In genomic region chr16:89201467-89202377, GRCh38 we compare ENCODE assay signal across 8 cellular contexts. TPM values are rescaled to one million over a fixed set of nuclear protein-coding genes. Genes with fewer than 3 reads are reported as not detected.
DNase-seq lines count a peak whose midpoint lies in the region; ATAC-seq, FAIRE-seq and TF ChIP-seq lines count a peak whose summit lies in the region.

No MANE protein-coding gene starts in this region.

- peaks cover 19% of the 10 kb centered on the region for H3K79me2 ChIP-seq in HepG2 (ENCODE audit: insufficient read depth, low read length)

- H3K27ac Mint-ChIP-seq in activated CD4-positive, alpha-beta T cell treated with anti-CD3 and anti-CD28 coated beads, Interleukin-2, amount 10 ng/mL, durations not matched to agents 24 days and 14 days, result no peak overlapping the region

- H3K27me3 ChIP-seq in colonic mucosa (peaks cover 45% of the 10 kb centered on the region), HepG2 (ENCODE audit: control insufficient read depth in 1 of 2, insufficient read depth in 2 of 2, low read length in 2 of 2) (no peaks in the 10 kb centered on the region; a peak in 1 of 5 replicates)

- 11% methylated on average over 27 of the region's 106 CpGs for WGBS in HepG2 (ENCODE audit: low lambda C conversion rate)

- peak overlapping the region; percentile 98 for H3K4me2 ChIP-seq in HepG2 (ENCODE audit: low read depth, low read length)

- no peaks in the 10 kb centered on the region for H3K36me3 Mint-ChIP-seq in activated CD4-positive, alpha-beta T cell treated with anti-CD3 and anti-CD28 coated beads, Interleukin-2, amount 10 ng/mL, durations not matched to agents 24 days and 14 days (ENCODE audit: low read depth)

- H3K4me1 ChIP-seq in colonic mucosa, result no peaks in the 10 kb centered on the region
- peaks cover 33% of the 10 kb centered on the region for H3K4me1 ChIP-seq in HepG2 (ENCODE audit: insufficient read depth, low read length)

- TF ChIP-seq CTCF in colonic mucosa (IDR thresholded peaks at IDR 0.05) (no peak), HepG2 (CRISPR knock-in tag; IDR thresholded peaks at IDR 0.05) (no peak)

- TF ChIP-seq EP300 in HepG2 (IDR thresholded peaks at IDR 0.05; ENCODE audit: low read depth in 2 of 2, low read length in 2 of 2) (no peak), HepG2 (CRISPR knock-in tag; IDR thresholded peaks at IDR 0.05; ENCODE audit: borderline replicate concordance) (no peak)

- POLR2A ChIA-PET in HepG2 (lab: Yijun Ruan, JAX), result interaction anchor here (0.6 to 3.9 kb wide), 5 partner anchors 10 to 363 kb away, joined by 3 to 44 read pairs (median 8); partner anchors contain the start of gene ZNF778

- H3K36me3 ChIP-seq in colonic mucosa, result no peaks in the 10 kb centered on the region
- no peaks in the 10 kb centered on the region; a peak in 1 of 5 replicates for H3K36me3 ChIP-seq in HepG2 (replicated peaks in 1 of 2; ENCODE audit: control insufficient read depth in 1 of 2, insufficient read depth in 2 of 2, low read length in 2 of 2)

- peak in 1 of 2 experiments; percentile 91; a peak in 2 of 4 replicates for TF ChIP-seq POLR2A in HepG2 (IDR thresholded peaks at IDR 0.05; ENCODE audit: insufficient read depth in 1 of 2, low read depth in 2 of 2, low read length in 2 of 2)

- BruUV-seq in HepG2 (replicated peaks; lab: Mats Ljungman, UMichigan), result no TSS peak

- intact Hi-C loops in activated CD4-positive, alpha-beta T cell treated with anti-CD3 and anti-CD28 coated beads, Interleukin-2, amount 10 ng/mL, durations not matched to agents 24 days and 14 days (cut with micrococcal nuclease), result loop anchor here (1.0 to 2.0 kb wide), 2 partner anchors 8 to 31 kb away; partner anchors contain the start of gene CDH15
- intact Hi-C loops in colonic mucosa (cut with DNase I), result no loop called here
- intact Hi-C loops in HepG2 (cut with micrococcal nuclease; ENCODE audit: unreplicated experiment), result loop anchor here (1.0 to 2.0 kb wide), 2 partner anchors 16 to 17 kb away; partner anchors contain the start of gene ZNF778

- H3K4me3 ChIP-seq in colonic mucosa (no peak overlapping the region), HepG2 (replicated peaks in 1 of 3; ENCODE audit: insufficient read depth in 1 of 3, low read depth in 2 of 3, low read length in 3 of 3) (peak overlapping the region; percentile 62 to 99 (median 92))

- H3K9ac ChIP-seq in colonic mucosa (ENCODE audit: low read depth in 2 of 2, low read length in 2 of 2) (no peak overlapping the region), HepG2 (ENCODE audit: insufficient read depth, low read depth, low read length) (peak overlapping the region; percentile 92)

- peak overlapping the region; percentile 56 for H3K4me3 Mint-ChIP-seq in activated CD4-positive, alpha-beta T cell treated with anti-CD3 and anti-CD28 coated beads, Interleukin-2, amount 10 ng/mL, durations not matched to agents 24 days and 14 days

- in situ Hi-C loops in HepG2 (cut with HindIII; ENCODE audit: extremely low pct_ligation_motif_present, low pct_unique_long_range_greater_than_20kb), result no loop called here

- no peaks in the 10 kb centered on the region for H4K20me1 ChIP-seq in HepG2 (ENCODE audit: insufficient read depth, low read length)

- no peaks in the 10 kb centered on the region for H3K9me3 Mint-ChIP-seq in activated CD4-positive, alpha-beta T cell treated with anti-CD3 and anti-CD28 coated beads, Interleukin-2, amount 10 ng/mL, durations not matched to agents 24 days and 14 days

- no peak overlapping the region for H2AFZ ChIP-seq in HepG2 (ENCODE audit: low read length)

- H3K4me1 Mint-ChIP-seq in activated CD4-positive, alpha-beta T cell treated with anti-CD3 and anti-CD28 coated beads, Interleukin-2, amount 10 ng/mL, durations not matched to agents 24 days and 14 days, result peaks cover 5% of the 10 kb centered on the region

- H3K27me3 Mint-ChIP-seq in activated CD4-positive, alpha-beta T cell treated with anti-CD3 and anti-CD28 coated beads, Interleukin-2, amount 10 ng/mL, durations not matched to agents 24 days and 14 days, result peaks cover 31% of the 10 kb centered on the region

- ATAC-seq in HepG2 (peak; percentile 32), GM18517 (IDR thresholded peaks at IDR 0.05; ENCODE audit: unreplicated experiment) (no peak), HG03432 (IDR thresholded peaks at IDR 0.05; ENCODE audit: unreplicated experiment) (no peak)

- CTCF ChIA-PET in HepG2 (lab: Yijun Ruan, JAX; ENCODE audit: low intra/inter-chr PET ratio, low total read pairs), result no interaction called here

- peak; percentile 76 for TF ChIP-seq RAD21 in HepG2 (CRISPR knock-in tag; IDR thresholded peaks at IDR 0.05)

- H3K27ac ChIP-seq in colonic mucosa (no peak overlapping the region), HepG2 (ENCODE audit: extremely low read length, insufficient read depth, low read length) (peak overlapping the region; percentile 82)

- DNase-seq in ELF-1 (ENCODE audit: low read depth, low spot score) (peak; percentile 36), NCI-H128 (lab: John Stamatoyannopoulos, UW; ENCODE audit: unreplicated experiment) (peak; percentile 30), colonic mucosa (peak; percentile 93), HepG2 (ENCODE audit: low spot score) (peak; percentile 78)
- DNase-seq in activated CD4-positive, alpha-beta T cell treated with anti-CD3 and anti-CD28 coated beads, Interleukin-2, amount 10 ng/mL, durations not matched to agents 24 days and 14 days, result peak; percentile 93
- peak; percentile 64 to 93 (median 75) for DNase-seq in stimulated activated CD4-positive, alpha-beta T cell treated with anti-CD3 and anti-CD28 coated beads, TNF-alpha, amount 100 ng/mL, for 48 hours (ENCODE audit: low read depth in 3 of 3)

- no peaks in the 10 kb centered on the region for H3K9me3 ChIP-seq in colonic mucosa
- H3K9me3 ChIP-seq in HepG2 (ENCODE audit: low read length), result no peaks in the 10 kb centered on the region

- FAIRE-seq in HepG2 (lab: Jason Lieb, UNC), result peak; percentile 54

RNA-seq across cellular contexts. Expression of gene SLC22A31, which starts 1.4 kb away (rescaled TPM):
- total RNA-seq in activated CD4-positive, alpha-beta T cell treated with anti-CD3 and anti-CD28 coated beads, Interleukin-2, amount 10 ng/mL, durations not matched to agents 24 days and 14 days, result 1.4 and 2.3 TPM in 2 replicates
- total RNA-seq in colonic mucosa, result 1 to 10 TPM in 1 of 2 donors, not detected in 1; 1.3 TPM
- 20.6 and 83.3 TPM in 2 replicates for total RNA-seq in HepG2 (2016; rRNA removed; fragmentation: Illumina TruSeq; extraction: Trizol)
- total RNA-seq in HepG2 (2016; cell fraction: cytosol; rRNA removed; fragmentation: Illumina TruSeq; extraction: Trizol; ENCODE audit: low read depth), result 22.4 and 22.9 TPM in 2 replicates
- 17.9 and 83.9 TPM in 2 replicates for total RNA-seq in HepG2 (2016; cell fraction: insoluble cytoplasmic fraction; rRNA removed; fragmentation: Illumina TruSeq; extraction: Trizol)
- 38.1 and 39.2 TPM in 2 replicates for total RNA-seq in HepG2 (2016; cell fraction: membrane; rRNA removed; fragmentation: Illumina TruSeq; extraction: Trizol)
- 88.9 and 114 TPM in 2 replicates for total RNA-seq in HepG2 (2016; cell fraction: nucleus; rRNA removed; fragmentation: Illumina TruSeq; extraction: Trizol)
- polyA plus RNA-seq in HepG2 (2011; rRNA removed), result 67.3 and 98.2 TPM in 2 replicates
- polyA plus RNA-seq in HepG2 (2011; cell fraction: cytosol; rRNA removed), result 27.2 and 52.1 TPM in 2 replicates
- 1,312 and 1,533 TPM in 2 replicates for polyA plus RNA-seq in HepG2 (2011; cell fraction: nucleus; rRNA removed)
- polyA plus RNA-seq in HepG2 (2012), result 45.8 and 48.2 TPM in 2 replicates
- 27.4 and 28.3 TPM in 2 replicates for polyA plus RNA-seq in HepG2 (2016; cell fraction: cytosol; fragmentation: Illumina TruSeq; extraction: Trizol; ENCODE audit: low read depth)
- 23.8 and 26.1 TPM in 2 replicates for polyA plus RNA-seq in HepG2 (2016; cell fraction: insoluble cytoplasmic fraction; fragmentation: Illumina TruSeq; extraction: Trizol; ENCODE audit: low read depth)
- 29.3 and 31.7 TPM in 2 replicates for polyA plus RNA-seq in HepG2 (2016; cell fraction: membrane; fragmentation: Illumina TruSeq; extraction: Trizol; ENCODE audit: low read depth)
- 322 and 325 TPM in 2 replicates for polyA plus RNA-seq in HepG2 (2016; cell fraction: nucleus; fragmentation: Illumina TruSeq; extraction: Trizol; ENCODE audit: insufficient read depth, low read depth)
- 51.6 TPM in 1 of 2 replicates, not detected in the other for polyA minus RNA-seq in HepG2 (2011; rRNA and poly(A)+ RNA removed; ENCODE audit: low replicate concordance)
- 17.1 and 21.0 TPM in 2 replicates for polyA minus RNA-seq in HepG2 (2011; cell fraction: cytosol; rRNA and poly(A)+ RNA removed)
- 89.4 and 90.8 TPM in 2 replicates for polyA minus RNA-seq in HepG2 (2011; cell fraction: nucleus; rRNA and poly(A)+ RNA removed)

RNA-seq across cellular contexts. Expression of gene ZNF778, which starts 15.8 kb away (rescaled TPM):
- total RNA-seq in activated CD4-positive, alpha-beta T cell treated with anti-CD3 and anti-CD28 coated beads, Interleukin-2, amount 10 ng/mL, durations not matched to agents 24 days and 14 days, result 6.0 and 9.8 TPM in 2 replicates
- total RNA-seq in colonic mucosa, result 1 to 10 TPM; 3.9 to 6.4 TPM
- 7.2 and 9.3 TPM in 2 replicates for total RNA-seq in HepG2 (2016; rRNA removed; fragmentation: Illumina TruSeq; extraction: Trizol)
- total RNA-seq in HepG2 (2016; cell fraction: cytosol; rRNA removed; fragmentation: Illumina TruSeq; extraction: Trizol; ENCODE audit: low read depth), result 1.7 and 2.6 TPM in 2 replicates
- 6.1 and 8.3 TPM in 2 replicates for total RNA-seq in HepG2 (2016; cell fraction: insoluble cytoplasmic fraction; rRNA removed; fragmentation: Illumina TruSeq; extraction: Trizol)
- total RNA-seq in HepG2 (2016; cell fraction: membrane; rRNA removed; fragmentation: Illumina TruSeq; extraction: Trizol), result 2.7 and 3.9 TPM in 2 replicates
- total RNA-seq in HepG2 (2016; cell fraction: nucleus; rRNA removed; fragmentation: Illumina TruSeq; extraction: Trizol), result 8.7 and 10.5 TPM in 2 replicates
- polyA plus RNA-seq in HepG2 (2011; rRNA removed), result 3.8 and 6.1 TPM in 2 replicates
- polyA plus RNA-seq in HepG2 (2011; cell fraction: cytosol; rRNA removed), result 1.8 and 2.1 TPM in 2 replicates
- polyA plus RNA-seq in HepG2 (2011; cell fraction: nucleus; rRNA removed), result 6.6 and 11.3 TPM in 2 replicates
- 2.4 and 3.0 TPM in 2 replicates for polyA plus RNA-seq in HepG2 (2012)
- polyA plus RNA-seq in HepG2 (2016; cell fraction: cytosol; fragmentation: Illumina TruSeq; extraction: Trizol; ENCODE audit: low read depth), result 0.79 and 0.83 TPM in 2 replicates
- 4.6 and 6.1 TPM in 2 replicates for polyA plus RNA-seq in HepG2 (2016; cell fraction: insoluble cytoplasmic fraction; fragmentation: Illumina TruSeq; extraction: Trizol; ENCODE audit: low read depth)
- 0.61 and 1.7 TPM in 2 replicates for polyA plus RNA-seq in HepG2 (2016; cell fraction: membrane; fragmentation: Illumina TruSeq; extraction: Trizol; ENCODE audit: low read depth)
- 11.3 and 22.5 TPM in 2 replicates for polyA plus RNA-seq in HepG2 (2016; cell fraction: nucleus; fragmentation: Illumina TruSeq; extraction: Trizol; ENCODE audit: insufficient read depth, low read depth)
- 6.4 and 9.2 TPM in 2 replicates for polyA minus RNA-seq in HepG2 (2011; rRNA and poly(A)+ RNA removed; ENCODE audit: low replicate concordance)
- polyA minus RNA-seq in HepG2 (2011; cell fraction: cytosol; rRNA and poly(A)+ RNA removed), result 4.0 and 6.1 TPM in 2 replicates
- 15.2 and 17.3 TPM in 2 replicates for polyA minus RNA-seq in HepG2 (2011; cell fraction: nucleus; rRNA and poly(A)+ RNA removed)

RNA-seq across cellular contexts. Expression of gene CDH15, which starts 30.2 kb away (rescaled TPM):
- not detected in 2 replicates for total RNA-seq in activated CD4-positive, alpha-beta T cell treated with anti-CD3 and anti-CD28 coated beads, Interleukin-2, amount 10 ng/mL, durations not matched to agents 24 days and 14 days
- not detected for total RNA-seq in colonic mucosa
- total RNA-seq in HepG2 (2016; rRNA removed; fragmentation: Illumina TruSeq; extraction: Trizol), result 1.4 and 2.2 TPM in 2 replicates
- 2.8 and 2.9 TPM in 2 replicates for total RNA-seq in HepG2 (2016; cell fraction: cytosol; rRNA removed; fragmentation: Illumina TruSeq; extraction: Trizol; ENCODE audit: low read depth)
- 1.4 and 2.2 TPM in 2 replicates for total RNA-seq in HepG2 (2016; cell fraction: insoluble cytoplasmic fraction; rRNA removed; fragmentation: Illumina TruSeq; extraction: Trizol)
- 3.6 and 3.7 TPM in 2 replicates for total RNA-seq in HepG2 (2016; cell fraction: membrane; rRNA removed; fragmentation: Illumina TruSeq; extraction: Trizol)
- 1.6 and 1.8 TPM in 2 replicates for total RNA-seq in HepG2 (2016; cell fraction: nucleus; rRNA removed; fragmentation: Illumina TruSeq; extraction: Trizol)
- 0.69 and 0.74 TPM in 2 replicates for polyA plus RNA-seq in HepG2 (2011; rRNA removed)
- 0.37 and 1.2 TPM in 2 replicates for polyA plus RNA-seq in HepG2 (2011; cell fraction: cytosol; rRNA removed)
- polyA plus RNA-seq in HepG2 (2011; cell fraction: nucleus; rRNA removed), result 1.6 and 2.1 TPM in 2 replicates
- polyA plus RNA-seq in HepG2 (2012), result 0.61 and 0.90 TPM in 2 replicates
- 3.5 and 3.8 TPM in 2 replicates for polyA plus RNA-seq in HepG2 (2016; cell fraction: cytosol; fragmentation: Illumina TruSeq; extraction: Trizol; ENCODE audit: low read depth)
- polyA plus RNA-seq in HepG2 (2016; cell fraction: insoluble cytoplasmic fraction; fragmentation: Illumina TruSeq; extraction: Trizol; ENCODE audit: low read depth), result 1.7 and 2.3 TPM in 2 replicates
- 3.3 and 4.1 TPM in 2 replicates for polyA plus RNA-seq in HepG2 (2016; cell fraction: membrane; fragmentation: Illumina TruSeq; extraction: Trizol; ENCODE audit: low read depth)
- polyA plus RNA-seq in HepG2 (2016; cell fraction: nucleus; fragmentation: Illumina TruSeq; extraction: Trizol; ENCODE audit: insufficient read depth, low read depth), result 3.3 and 3.4 TPM in 2 replicates
- polyA minus RNA-seq in HepG2 (2011; rRNA and poly(A)+ RNA removed; ENCODE audit: low replicate concordance), result 0.62 TPM in 1 of 2 replicates, not detected in the other
- 0.40 and 0.62 TPM in 2 replicates for polyA minus RNA-seq in HepG2 (2011; cell fraction: cytosol; rRNA and poly(A)+ RNA removed)
- polyA minus RNA-seq in HepG2 (2011; cell fraction: nucleus; rRNA and poly(A)+ RNA removed), result 0.39 TPM in 1 of 2 replicates, not detected in the other

Comparison
In these comparisons a context has a peak if more than half of its experiments do, and no peak if none do; other contexts are left out.
1. DNase-seq: peak in every context shown above with its lines; median percentile 93 in activated CD4-positive, alpha-beta T cell treated with anti-CD3 and anti-CD28 coated beads, Interleukin-2, amount 10 ng/mL, durations not matched to agents 24 days and 14 days; 93 in colonic mucosa; 78 in HepG2; 75 in stimulated activated CD4-positive, alpha-beta T cell treated with anti-CD3 and anti-CD28 coated beads, TNF-alpha, amount 100 ng/mL, for 48 hours; 36 in ELF-1; 30 in NCI-H128.